ENCODE assay signal across 9 cellular contexts in genomic region chr9:22037954-22038690, GRCh38. TPM values are rescaled to one million over a fixed set of nuclear protein-coding genes. Genes with fewer than 3 reads are reported as not detected.
DNase-seq lines count a peak whose midpoint lies in the region; ATAC-seq and TF ChIP-seq lines count a peak whose summit lies in the region.
"Had no signal": no experiment of that assay in that cellular context is flagged by ENCODE, and none has a peak within 500 bp of the region (broad histone marks: within the 10 kb centered on the region; RNA-seq: fewer than 3 reads in every experiment).

No MANE protein-coding gene starts in this region.

- H3K27me3 ChIP-seq in neural progenitor cell: no peaks in the 10 kb centered on the region

- peak; percentile 34 for TF ChIP-seq CTCF in coronary artery (IDR thresholded peaks at IDR 0.05)
- TF ChIP-seq CTCF in neural progenitor cell (IDR thresholded peaks at IDR 0.05): peak; percentile 48

- H3K79me2 ChIP-seq in neural progenitor cell (ENCODE audit: low read depth): no peaks in the 10 kb centered on the region

- H3K27me3 Mint-ChIP-seq in neural progenitor cell (ENCODE audit: insufficient read depth, low read depth): no peaks in the 10 kb centered on the region

- H3K36me3 ChIP-seq in neural progenitor cell: no peaks in the 10 kb centered on the region

- H3K9me3 Mint-ChIP-seq in neural progenitor cell: no peaks in the 10 kb centered on the region

- H3K4me1 ChIP-seq in neural progenitor cell: no peaks in the 10 kb centered on the region

- no peak for ATAC-seq in GM21576 (IDR thresholded peaks at IDR 0.05; ENCODE audit: unreplicated experiment)

- H3K4me3 Mint-ChIP-seq in neural progenitor cell: no peak overlapping the region

- H3K9ac ChIP-seq in neural progenitor cell: no peak overlapping the region

- peaks cover 2% of the 10 kb centered on the region for H3K4me1 Mint-ChIP-seq in neural progenitor cell

- H3K27ac Mint-ChIP-seq in neural progenitor cell: no peak overlapping the region

- no peak overlapping the region for H3K4me2 ChIP-seq in neural progenitor cell

- no peaks in the 10 kb centered on the region for H3F3A ChIP-seq in neural progenitor cell (ENCODE audit: low read depth)

- no peaks in the 10 kb centered on the region for H4K20me1 ChIP-seq in neural progenitor cell (ENCODE audit: low read depth)

- DNase-seq in NCI-H2227 (lab: John Stamatoyannopoulos, UW; ENCODE audit: unreplicated experiment): peak; percentile 13
- no peak for DNase-seq in NCI-H2227 treated with DMSO at 0.1 percent for 48 hours (lab: John Stamatoyannopoulos, UW)
- peak; percentile 71 for DNase-seq in MV-4-11 (lab: John Stamatoyannopoulos, UW)
- DNase-seq in coronary artery (ENCODE audit: low spot score): no peak
- DNase-seq in neural progenitor cell (ENCODE audit: low spot score): no peak
- DNase-seq in activated CD8-positive, alpha-beta memory T cell treated with anti-CD3 and anti-CD28 coated beads, Interleukin-2, amount 50 U/mL, for 4 hours: no peak
- DNase-seq in A172 (ENCODE audit: low spot score): no peak

- H3K9me3 ChIP-seq in neural progenitor cell (ENCODE audit: low read depth): no peaks in the 10 kb centered on the region

- no peak overlapping the region for H2AFZ ChIP-seq in neural progenitor cell (replicated peaks)

- H3K27ac ChIP-seq in coronary artery: no peak overlapping the region
- H3K27ac ChIP-seq in neural progenitor cell: no peak overlapping the region

- H3K36me3 Mint-ChIP-seq in neural progenitor cell: no peaks in the 10 kb centered on the region

- H3K4me3 ChIP-seq in coronary artery (no peak overlapping the region), neural progenitor cell (no peak overlapping the region)

RNA-seq across cellular contexts. Expression of gene CDKN2B, which starts 29.0 kb away (rescaled TPM):
- total RNA-seq in neural progenitor cell (ENCODE audit: low replicate concordance): 0.06 and 0.07 TPM in 2 replicates
- total RNA-seq in A172 (2014; rRNA removed; shearing (Covaris generic)): not detected in 2 replicates
- total RNA-seq: Daoy had no signal

RNA-seq across cellular contexts. Expression of gene CDKN2B-AS1, which starts 43.5 kb away (rescaled TPM):
- total RNA-seq in neural progenitor cell (ENCODE audit: low replicate concordance): not detected in 2 replicates
- not detected in 2 replicates for total RNA-seq in A172 (2014; rRNA removed; shearing (Covaris generic))
- total RNA-seq: Daoy had no signal

RNA-seq across cellular contexts. Expression of gene CDKN2A, which starts 43.9 kb away (rescaled TPM):
- total RNA-seq in neural progenitor cell (ENCODE audit: low replicate concordance): not detected in 2 replicates
- total RNA-seq in A172 (2014; rRNA removed; shearing (Covaris generic)): not detected in 2 replicates
- total RNA-seq: Daoy had no signal

Comparison
In these comparisons a context has a peak if more than half of its experiments do, and no peak if none do; other contexts are left out.
1. DNase-seq: peak in NCI-H2227 (single experiment) and MV-4-11 (single experiment); none in NCI-H2227 treated with DMSO at 0.1 percent for 48 hours (single experiment), coronary artery (single experiment), neural progenitor cell (single experiment), activated CD8-positive, alpha-beta memory T cell treated with anti-CD3 and anti-CD28 coated beads, Interleukin-2, amount 50 U/mL, for 4 hours (single experiment) and A172 (single experiment).